In genomic region chr16:9316615-9317014, GRCh38 we compare ENCODE assay signal across 13 cellular contexts.
"Had no signal": no experiment of that assay in that cellular context is flagged by ENCODE, and none has a peak within 500 bp of the region (broad histone marks: within the 10 kb centered on the region; RNA-seq: fewer than 3 reads in every experiment).

No MANE protein-coding gene starts in this region.

- H3K4me3 Mint-ChIP-seq: activated CD8-positive, alpha-beta T cell treated with anti-CD3 and anti-CD28 coated beads for 36 hours; activated naive CD8-positive, alpha-beta T cell treated with anti-CD3 and anti-CD28 coated beads for 36 hours; activated T-cell treated with anti-CD3 and anti-CD28 coated beads, Interleukin-2, amount 50 U/mL, for 72 hours; nephron progenitor cell; stimulated activated naive CD8-positive, alpha-beta T cell treated with anti-CD3 and anti-CD28 coated beads, Interleukin-15, amount 100 ng/mL, for 72 hours had no signal

- H3K36me3 ChIP-seq: breast epithelium, thoracic aorta had no signal

- H3K36me3 Mint-ChIP-seq: activated naive CD8-positive, alpha-beta T cell treated with anti-CD3 and anti-CD28 coated beads for 36 hours had no signal

- H3K27me3 Mint-ChIP-seq: activated CD8-positive, alpha-beta T cell treated with anti-CD3 and anti-CD28 coated beads for 36 hours; stimulated activated naive CD8-positive, alpha-beta T cell treated with anti-CD3 and anti-CD28 coated beads, Interleukin-15, amount 100 ng/mL, for 72 hours had no signal

- ATAC-seq: activated CD8-positive, alpha-beta T cell treated with anti-CD3 and anti-CD28 coated beads for 36 hours; activated T-cell treated with anti-CD3 and anti-CD28 coated beads, Interleukin-2, amount 50 U/mL, for 72 hours; esophagus mucosa; stimulated activated naive CD8-positive, alpha-beta T cell treated with anti-CD3 and anti-CD28 coated beads, Interleukin-15, amount 100 ng/mL, for 72 hours had no signal

- DNase-seq: activated CD8-positive, alpha-beta memory T cell treated with anti-CD3 and anti-CD28 coated beads, Interleukin-2, amount 50 U/mL, for 4 hours; activated CD8-positive, alpha-beta T cell treated with anti-CD3 and anti-CD28 coated beads for 36 hours; activated gamma-delta T cell treated with Interleukin-2 at 50 U/mL for 16 hours; activated naive CD8-positive, alpha-beta T cell treated with anti-CD3 and anti-CD28 coated beads for 36 hours; activated T-cell treated with anti-CD3 and anti-CD28 coated beads, Interleukin-2, amount 50 U/mL, for 72 hours; dorsolateral prefrontal cortex; nephron progenitor cell; stimulated activated CD4-positive, alpha-beta T cell treated with anti-CD3 and anti-CD28 coated beads, Interleukin-4, amount 100 ng/mL, for 1 hour; stimulated activated naive CD8-positive, alpha-beta T cell treated with anti-CD3 and anti-CD28 coated beads, Interleukin-15, amount 100 ng/mL, for 72 hours; SW 1271 had no signal

- H3K4me1 Mint-ChIP-seq: activated naive CD8-positive, alpha-beta T cell treated with anti-CD3 and anti-CD28 coated beads for 36 hours; nephron progenitor cell; stimulated activated naive CD8-positive, alpha-beta T cell treated with anti-CD3 and anti-CD28 coated beads, Interleukin-15, amount 100 ng/mL, for 72 hours had no signal

- H3K27ac ChIP-seq: breast epithelium, thoracic aorta had no signal

- H3K27ac Mint-ChIP-seq: activated CD8-positive, alpha-beta T cell treated with anti-CD3 and anti-CD28 coated beads for 36 hours; activated naive CD8-positive, alpha-beta T cell treated with anti-CD3 and anti-CD28 coated beads for 36 hours; activated T-cell treated with anti-CD3 and anti-CD28 coated beads, Interleukin-2, amount 50 U/mL, for 72 hours; nephron progenitor cell; stimulated activated naive CD8-positive, alpha-beta T cell treated with anti-CD3 and anti-CD28 coated beads, Interleukin-15, amount 100 ng/mL, for 72 hours had no signal

- H3K27me3 ChIP-seq: breast epithelium, dorsolateral prefrontal cortex had no signal

- H3K4me3 ChIP-seq: breast epithelium, dorsolateral prefrontal cortex, thoracic aorta had no signal

- H3K4me1 ChIP-seq: breast epithelium had no signal

- H3K9me3 ChIP-seq: thoracic aorta had no signal
